ENCODE assay signal across 10 cellular contexts in genomic region chr6:83479389-83479788, GRCh38. TPM values are rescaled to one million over a fixed set of nuclear protein-coding genes. Genes with fewer than 3 reads are reported as not detected.
"Had no signal": no experiment of that assay in that cellular context is flagged by ENCODE, and none has a peak within 500 bp of the region (broad histone marks: within the 10 kb centered on the region; RNA-seq: fewer than 3 reads in every experiment).

No MANE protein-coding gene starts in this region.

- H3K4me2 ChIP-seq: GM23338 had no signal

- ATAC-seq: GM23338, K562 had no signal

- H3K4me3 ChIP-seq: GM23338, K562 had no signal

- DNase-seq: H9, HCEC 1CT, HFFc6, IMR-90, KG1 had no signal

- FAIRE-seq: H1, H54, K562 had no signal

- H2AFZ ChIP-seq: GM23338 had no signal

- H3K27ac ChIP-seq: HL-60 had no signal

RNA-seq across cellular contexts. Expression of gene PRSS35, which starts 32.9 kb away (rescaled TPM):
- total RNA-seq: K562 had no signal
- polyA plus RNA-seq: K562 had no signal
